ENCODE assay signal across 13 cellular contexts in genomic region chr15:72797834-72798233, GRCh38. TPM values are rescaled to one million over a fixed set of nuclear protein-coding genes. Genes with fewer than 3 reads are reported as not detected.
DNase-seq lines count a peak whose midpoint lies in the region; ATAC-seq and TF ChIP-seq lines count a peak whose summit lies in the region.
"Had no signal": no experiment of that assay in that cellular context is flagged by ENCODE, and none has a peak within 500 bp of the region (broad histone marks: within the 10 kb centered on the region; RNA-seq: fewer than 3 reads in every experiment).

No MANE protein-coding gene starts in this region.

- ATAC-seq in activated CD8-positive, alpha-beta T cell treated with anti-CD3 and anti-CD28 coated beads, Interleukin-2, amount 10 ng/mL, durations not matched to agents 7 days and 5 days = no peak
- ATAC-seq in activated CD8-positive, alpha-beta T cell treated with anti-CD3 and anti-CD28 coated beads for 36 hours = no peak
- no peak for ATAC-seq in GM23338
- no peak for ATAC-seq in HG03460 (IDR thresholded peaks at IDR 0.05; ENCODE audit: unreplicated experiment)

- no peak for TF ChIP-seq CTCF in activated CD8-positive, alpha-beta T cell treated with anti-CD3 and anti-CD28 coated beads for 36 hours (IDR thresholded peaks at IDR 0.05)
- TF ChIP-seq CTCF in GM23338 (conservative IDR thresholded peaks at IDR 0.05; ENCODE audit: low read depth in 2 of 2) (no peak), brain (conservative IDR thresholded peaks at IDR 0.05) (no peak), neural progenitor cell (IDR thresholded peaks at IDR 0.05) (no peak), PC-9 (conservative IDR thresholded peaks at IDR 0.05) (no peak)

- no peaks in the 10 kb centered on the region for H4K20me1 ChIP-seq in GM23338 (replicated peaks; ENCODE audit: insufficient read depth)
- no peaks in the 10 kb centered on the region for H4K20me1 ChIP-seq in neural progenitor cell (ENCODE audit: low read depth)
- H4K20me1 ChIP-seq in PC-9 (ENCODE audit: insufficient read depth) = no peaks in the 10 kb centered on the region

- H3K36me3 ChIP-seq in GM23338 (ENCODE audit: insufficient read depth) (no peaks in the 10 kb centered on the region), neural progenitor cell (no peaks in the 10 kb centered on the region), PC-9 (ENCODE audit: low read depth) (no peaks in the 10 kb centered on the region)
- H3K36me3 ChIP-seq: gastrocnemius medialis, stomach had no signal

- intact Hi-C loops in activated CD8-positive, alpha-beta T cell treated with anti-CD3 and anti-CD28 coated beads for 36 hours (cut with micrococcal nuclease) = loop anchor here (5.0 kb wide), 1 partner anchor 279 kb away; no protein-coding TSS in a partner anchor
- intact Hi-C loops in PC-9 (cut with micrococcal nuclease; ENCODE audit: unreplicated experiment) = no loop called here

- no peaks in the 10 kb centered on the region for H3K36me3 Mint-ChIP-seq in activated CD8-positive, alpha-beta T cell treated with anti-CD3 and anti-CD28 coated beads, Interleukin-2, amount 10 ng/mL, durations not matched to agents 7 days and 5 days (ENCODE audit: low read depth)
- no peaks in the 10 kb centered on the region for H3K36me3 Mint-ChIP-seq in activated CD8-positive, alpha-beta T cell treated with anti-CD3 and anti-CD28 coated beads for 36 hours (ENCODE audit: low read depth)
- no peaks in the 10 kb centered on the region for H3K36me3 Mint-ChIP-seq in GM23338 (ENCODE audit: low read depth)
- no peaks in the 10 kb centered on the region for H3K36me3 Mint-ChIP-seq in brain
- H3K36me3 Mint-ChIP-seq in neural progenitor cell = no peaks in the 10 kb centered on the region

- H3K9me3 ChIP-seq in neural progenitor cell (ENCODE audit: low read depth) (no peaks in the 10 kb centered on the region), PC-9 (ENCODE audit: insufficient read depth, low read depth) (no peaks in the 10 kb centered on the region)
- H3K9me3 ChIP-seq: gastrocnemius medialis, stomach had no signal

- H3K27me3 ChIP-seq in GM23338 (ENCODE audit: insufficient read depth) (peaks cover 15% of the 10 kb centered on the region), neural progenitor cell (peaks cover 15% of the 10 kb centered on the region), PC-9 (ENCODE audit: insufficient read depth, low read depth) (peaks cover 31% of the 10 kb centered on the region)
- H3K27me3 ChIP-seq: gastrocnemius medialis had no signal

- H3K4me3 ChIP-seq in GM23338 = peak overlapping the region; percentile 77; the same call in 1 of the 2 replicates
- peak overlapping the region; percentile 58 for H3K4me3 ChIP-seq in neural progenitor cell
- no peak overlapping the region for H3K4me3 ChIP-seq in PC-9

- H3K9me3 Mint-ChIP-seq in activated CD8-positive, alpha-beta T cell treated with anti-CD3 and anti-CD28 coated beads, Interleukin-2, amount 10 ng/mL, durations not matched to agents 7 days and 5 days (ENCODE audit: insufficient read depth) = no peaks in the 10 kb centered on the region
- no peaks in the 10 kb centered on the region for H3K9me3 Mint-ChIP-seq in activated CD8-positive, alpha-beta T cell treated with anti-CD3 and anti-CD28 coated beads for 36 hours
- no peaks in the 10 kb centered on the region for H3K9me3 Mint-ChIP-seq in GM23338
- H3K9me3 Mint-ChIP-seq in brain = no peaks in the 10 kb centered on the region
- no peaks in the 10 kb centered on the region for H3K9me3 Mint-ChIP-seq in neural progenitor cell

- H3K27ac Mint-ChIP-seq in activated CD8-positive, alpha-beta T cell treated with anti-CD3 and anti-CD28 coated beads, Interleukin-2, amount 10 ng/mL, durations not matched to agents 7 days and 5 days = peak overlapping the region; percentile 20
- no peak overlapping the region for H3K27ac Mint-ChIP-seq in activated CD8-positive, alpha-beta T cell treated with anti-CD3 and anti-CD28 coated beads for 36 hours
- H3K27ac Mint-ChIP-seq in GM23338 = no peak overlapping the region
- H3K27ac Mint-ChIP-seq in brain = peak overlapping the region in 1 of 5 experiments; percentile 54
- no peak overlapping the region for H3K27ac Mint-ChIP-seq in neural progenitor cell

- no peak overlapping the region for H2AFZ ChIP-seq in GM23338
- H2AFZ ChIP-seq in neural progenitor cell (replicated peaks) = no peak overlapping the region
- no peak overlapping the region for H2AFZ ChIP-seq in PC-9

- H3K79me2 ChIP-seq in GM23338 (replicated peaks; ENCODE audit: insufficient read depth) (no peaks in the 10 kb centered on the region), neural progenitor cell (ENCODE audit: low read depth) (no peaks in the 10 kb centered on the region), PC-9 (ENCODE audit: low read depth) (no peaks in the 10 kb centered on the region)

- H3K27me3 Mint-ChIP-seq in activated CD8-positive, alpha-beta T cell treated with anti-CD3 and anti-CD28 coated beads, Interleukin-2, amount 10 ng/mL, durations not matched to agents 7 days and 5 days (ENCODE audit: low read depth) = peaks cover 45% of the 10 kb centered on the region
- peaks cover 36% of the 10 kb centered on the region for H3K27me3 Mint-ChIP-seq in activated CD8-positive, alpha-beta T cell treated with anti-CD3 and anti-CD28 coated beads for 36 hours
- H3K27me3 Mint-ChIP-seq in GM23338 (ENCODE audit: insufficient read depth, low read depth, poor library complexity) = peaks cover 7% of the 10 kb centered on the region
- peaks cover 23% of the 10 kb centered on the region for H3K27me3 Mint-ChIP-seq in brain
- H3K27me3 Mint-ChIP-seq in neural progenitor cell (ENCODE audit: insufficient read depth, low read depth) = peaks cover 4% of the 10 kb centered on the region

- peaks cover 18% of the 10 kb centered on the region for H3K4me1 Mint-ChIP-seq in activated CD8-positive, alpha-beta T cell treated with anti-CD3 and anti-CD28 coated beads, Interleukin-2, amount 10 ng/mL, durations not matched to agents 7 days and 5 days (ENCODE audit: low read depth)
- peaks cover 9% of the 10 kb centered on the region for H3K4me1 Mint-ChIP-seq in activated CD8-positive, alpha-beta T cell treated with anti-CD3 and anti-CD28 coated beads for 36 hours (ENCODE audit: low read depth)
- H3K4me1 Mint-ChIP-seq in GM23338 (peaks cover 15% of the 10 kb centered on the region; the same call in 2 of the 3 replicates), brain (peaks cover 27% of the 10 kb centered on the region), neural progenitor cell (peaks cover 7% of the 10 kb centered on the region)

- H3F3A ChIP-seq in GM23338 (replicated peaks; ENCODE audit: low read depth) = no peaks in the 10 kb centered on the region
- H3F3A ChIP-seq in neural progenitor cell (ENCODE audit: low read depth) = peaks cover 7% of the 10 kb centered on the region
- H3F3A ChIP-seq in PC-9 (ENCODE audit: insufficient read depth, low read depth) = no peaks in the 10 kb centered on the region

- POLR2A ChIA-PET in activated CD8-positive, alpha-beta T cell treated with anti-CD3 and anti-CD28 coated beads, Interleukin-2, amount 10 ng/mL, durations not matched to agents 7 days and 5 days (lab: Charles Lee) = no interaction called here
- POLR2A ChIA-PET in activated CD8-positive, alpha-beta T cell treated with anti-CD3 and anti-CD28 coated beads for 36 hours (lab: Charles Lee) = no interaction called here
- POLR2A ChIA-PET in PC-9 (lab: Charles Lee; ENCODE audit: unreplicated experiment) = no interaction called here

- no peak overlapping the region for H3K9ac ChIP-seq in neural progenitor cell

- H3K27ac ChIP-seq in GM23338 (ENCODE audit: low read depth) = no peak overlapping the region
- H3K27ac ChIP-seq in neural progenitor cell = no peak overlapping the region
- H3K27ac ChIP-seq in PC-9 = no peak overlapping the region

- H3K4me3 Mint-ChIP-seq in activated CD8-positive, alpha-beta T cell treated with anti-CD3 and anti-CD28 coated beads, Interleukin-2, amount 10 ng/mL, durations not matched to agents 7 days and 5 days = peak overlapping the region; percentile 40
- no peak overlapping the region for H3K4me3 Mint-ChIP-seq in activated CD8-positive, alpha-beta T cell treated with anti-CD3 and anti-CD28 coated beads for 36 hours
- H3K4me3 Mint-ChIP-seq in GM23338 (peak overlapping the region; percentile 74), brain (peak overlapping the region; percentile 43 to 78 (median 73)), neural progenitor cell (peak overlapping the region; percentile 83)

- CTCF ChIA-PET in activated CD8-positive, alpha-beta T cell treated with anti-CD3 and anti-CD28 coated beads, Interleukin-2, amount 10 ng/mL, durations not matched to agents 7 days and 5 days (lab: Charles Lee) = interaction anchor here (0.7 to 1.2 kb wide), 2 partner anchors 75 to 284 kb away, joined by 5 to 7 read pairs; no protein-coding TSS in a partner anchor
- CTCF ChIA-PET in activated CD8-positive, alpha-beta T cell treated with anti-CD3 and anti-CD28 coated beads for 36 hours (lab: Charles Lee) = interaction anchor here (0.6 to 1.0 kb wide), 5 partner anchors 76 to 348 kb away, joined by 3 to 5 read pairs (median 4); no protein-coding TSS in a partner anchor
- CTCF ChIA-PET in PC-9 (lab: Charles Lee) = interaction anchor here (0.6 to 0.9 kb wide), 2 partner anchors 447 to 819 kb away, joined by 4 to 6 read pairs; no protein-coding TSS in a partner anchor

- H3K4me2 ChIP-seq in GM23338 = peak overlapping the region; percentile 87; the same call in 1 of the 2 replicates
- H3K4me2 ChIP-seq in neural progenitor cell = peak overlapping the region; percentile 94
- H3K4me2 ChIP-seq in PC-9 = no peak overlapping the region

- BruUV-seq in PC-9 (replicated peaks; lab: Mats Ljungman, UMichigan) = no TSS peak

- H3K4me1 ChIP-seq in GM23338 (ENCODE audit: insufficient read depth) (no peaks in the 10 kb centered on the region), neural progenitor cell (peaks cover 5% of the 10 kb centered on the region), PC-9 (replicated peaks; ENCODE audit: insufficient read depth) (no peaks in the 10 kb centered on the region)

- no peak for DNase-seq in activated CD8-positive, alpha-beta T cell treated with anti-CD3 and anti-CD28 coated beads, Interleukin-2, amount 10 ng/mL, durations not matched to agents 7 days and 5 days
- DNase-seq in activated CD8-positive, alpha-beta T cell treated with anti-CD3 and anti-CD28 coated beads for 36 hours = no peak
- DNase-seq in GM23338 (ENCODE audit: low spot score) (no peak), neural progenitor cell (ENCODE audit: low spot score) (no peak), PC-9 (no peak), Kasumi-1 (lab: John Stamatoyannopoulos, UW) (no peak)
- DNase-seq: cerebellar nuclear complex, mammary epithelial cell, NCI-H2029 had no signal

- H3K9me2 ChIP-seq in GM23338 (ENCODE audit: insufficient read depth) (no peaks in the 10 kb centered on the region), PC-9 (ENCODE audit: insufficient read depth) (no peaks in the 10 kb centered on the region)

RNA-seq across cellular contexts. Expression of gene ADPGK, which starts 14.3 kb away (rescaled TPM):
- total RNA-seq in activated CD8-positive, alpha-beta T cell treated with anti-CD3 and anti-CD28 coated beads, Interleukin-2, amount 10 ng/mL, durations not matched to agents 7 days and 5 days = 10 to 100 TPM; 69.3 to 76.2 TPM
- total RNA-seq in activated CD8-positive, alpha-beta T cell treated with anti-CD3 and anti-CD28 coated beads for 36 hours = 10 to 100 TPM; 63.7 to 65.1 TPM
- 57.0 and 57.3 TPM in 2 replicates for total RNA-seq in GM23338 (2014; rRNA removed; shearing (Covaris generic))
- polyA plus RNA-seq in GM23338 (2016; fragmentation: Nextera tagmentation; extraction: Ambion mirVana) (21.5 and 25.0 TPM in 2 replicates), brain (ENCODE audit: insufficient read depth, low read depth, low replicate concordance) (19.4 TPM)
- total RNA-seq in neural progenitor cell (ENCODE audit: low replicate concordance) (40.9 and 43.8 TPM in 2 replicates), PC-9 (2021) (40.3 and 48.6 TPM in 2 replicates)
